In the genomic region with DNA sequence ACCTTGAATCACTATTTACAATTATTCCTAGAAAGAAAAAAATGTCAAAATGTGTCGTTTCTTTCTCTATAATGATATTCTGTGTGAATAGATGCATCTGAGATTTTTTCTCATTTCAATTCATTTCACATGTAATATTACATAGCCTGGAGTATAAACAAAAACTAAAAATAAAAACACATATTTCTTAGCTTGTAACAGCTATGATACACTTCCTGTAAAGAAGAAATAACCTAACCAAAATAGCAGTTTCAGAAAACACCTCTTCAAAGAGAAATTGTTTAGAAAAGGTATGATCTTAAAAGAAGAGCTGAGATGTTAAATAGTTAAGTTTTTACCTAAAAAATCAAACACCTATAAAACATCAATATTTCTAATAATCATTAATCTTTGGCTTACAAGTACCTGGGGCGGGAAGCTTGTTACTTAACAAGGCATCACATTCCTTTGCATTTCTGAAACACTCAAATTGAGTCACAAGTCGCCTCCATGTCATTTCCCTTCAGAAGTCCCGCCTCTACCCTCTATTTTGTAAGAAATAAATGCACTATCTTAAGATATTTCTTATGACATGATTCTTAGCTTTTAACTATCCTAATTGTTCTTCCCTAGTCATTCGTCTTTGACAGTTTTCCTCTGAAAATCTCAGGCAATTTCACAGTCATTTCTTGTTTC, we compare ENCODE assay signal across 24 cellular contexts.
DNase-seq lines count a peak whose midpoint lies in the region; ATAC-seq and TF ChIP-seq lines count a peak whose summit lies in the region.
"Had no signal": no experiment of that assay in that cellular context is flagged by ENCODE, and none has a peak within 500 bp of the region (broad histone marks: within the 10 kb centered on the region; RNA-seq: fewer than 3 reads in every experiment).

No MANE protein-coding gene starts in this region.

- H3K9me2 ChIP-seq in GM23248 (ENCODE audit: insufficient read depth): no peaks in the 10 kb centered on the region

- H4K20me1 ChIP-seq in GM23248 (ENCODE audit: insufficient read depth): no peaks in the 10 kb centered on the region
- H4K20me1 ChIP-seq in OCI-LY3 (ENCODE audit: insufficient read depth, low read length): no peaks in the 10 kb centered on the region
- H4K20me1 ChIP-seq: BLaER1 treated with 17β-estradiol and CSF1 and Interleukin-3, amounts not matched to agents 10 nM and 100 nM had no signal

- H3K4me1 ChIP-seq in GM23248 (ENCODE audit: insufficient read depth) (no peaks in the 10 kb centered on the region), OCI-LY3 (ENCODE audit: low read length) (peaks cover 5% of the 10 kb centered on the region; the same call in 1 of the 2 replicates), neuron (ENCODE audit: insufficient read depth, low read length) (no peaks in the 10 kb centered on the region)
- H3K4me1 ChIP-seq: Peyer's patch had no signal

- no peaks in the 10 kb centered on the region for H3K9me3 ChIP-seq in GM23248 (ENCODE audit: low read depth)
- no peaks in the 10 kb centered on the region for H3K9me3 ChIP-seq in OCI-LY3 (ENCODE audit: insufficient read depth, low read length)
- peaks cover 3% of the 10 kb centered on the region for H3K9me3 ChIP-seq in neuron (ENCODE audit: low read length)
- H3K9me3 ChIP-seq: BLaER1 treated with 17β-estradiol and CSF1 and Interleukin-3, amounts not matched to agents 10 nM and 100 nM; MG63; Peyer's patch had no signal

- WGBS in GM23248 (ENCODE audit: low coverage in 1 of 2, low lambda C conversion rate in 2 of 2, missing lambda C conversion rate in 2 of 2), 2 experiments: 83 to 84% methylated on average over 5 of the region's 5 CpGs

- DNase-seq in GM23248 (no peak), SHP77 (lab: John Stamatoyannopoulos, UW) (no peak), Kasumi-1 (lab: John Stamatoyannopoulos, UW) (no peak)
- no peak for DNase-seq in stimulated activated CD4-positive, alpha-beta T cell treated with anti-CD3 and anti-CD28 coated beads, Interleukin-15, amount 100 ng/mL, for 24 hours
- DNase-seq: AML-193; CD4-positive, alpha-beta T cell; KBM-7; MG63; NCI-H1048; NCI-H1417; NCI-H1694 treated with DMSO at 0.1 percent for 48 hours; NCI-H2081; NCI-H2171; NCI-H226; NCI-H510A; NCI-H69; OCI-M1; Peyer's patch; SIG-M5 had no signal

- H3F3A ChIP-seq in GM23248 (ENCODE audit: insufficient read depth): no peaks in the 10 kb centered on the region

- TF ChIP-seq CTCF in OCI-LY3 (IDR thresholded peaks at IDR 0.05; ENCODE audit: low read depth, low read length): no peak

- no peak overlapping the region for H3K27ac ChIP-seq in GM23248
- H3K27ac ChIP-seq in OCI-LY3 (ENCODE audit: low read length): no peak overlapping the region
- H3K27ac ChIP-seq: BLaER1 treated with 17β-estradiol and CSF1 and Interleukin-3, amounts not matched to agents 10 nM and 100 nM; Peyer's patch; SK-N-MC had no signal

- peak overlapping the region; percentile 37; the same call in 1 of the 2 replicates for H2AFZ ChIP-seq in GM23248
- peak overlapping the region; percentile 43; the same call in 1 of the 2 replicates for H2AFZ ChIP-seq in OCI-LY3 (ENCODE audit: low read depth, low read length)
- H2AFZ ChIP-seq in neuron (ENCODE audit: low read depth, low read length): peak overlapping the region; percentile 16

- in situ Hi-C loops in GM23248 (cut with MboI): no loop called here

- H3K79me2 ChIP-seq in GM23248 (ENCODE audit: insufficient read depth): no peaks in the 10 kb centered on the region
- H3K79me2 ChIP-seq in OCI-LY3 (ENCODE audit: low read length): no peaks in the 10 kb centered on the region

- H3K9ac ChIP-seq in GM23248 (no peak overlapping the region), OCI-LY3 (ENCODE audit: low read length) (no peak overlapping the region)
- H3K9ac ChIP-seq: BLaER1 treated with 17β-estradiol and CSF1 and Interleukin-3, amounts not matched to agents 10 nM and 100 nM had no signal

- H3K4me3 ChIP-seq in GM23248 (no peak overlapping the region), OCI-LY3 (ENCODE audit: low read length) (no peak overlapping the region), neuron (ENCODE audit: low read length) (no peak overlapping the region)
- H3K4me3 ChIP-seq: BLaER1 treated with 17β-estradiol and CSF1 and Interleukin-3, amounts not matched to agents 10 nM and 100 nM; MG63; Peyer's patch; SK-N-MC had no signal

- H3K36me3 ChIP-seq in GM23248 (ENCODE audit: low read depth) (no peaks in the 10 kb centered on the region), OCI-LY3 (replicated peaks; ENCODE audit: low read depth, low read length) (no peaks in the 10 kb centered on the region), neuron (ENCODE audit: insufficient read depth, low read length) (no peaks in the 10 kb centered on the region)
- H3K36me3 ChIP-seq: BLaER1 treated with 17β-estradiol and CSF1 and Interleukin-3, amounts not matched to agents 10 nM and 100 nM; MG63; Peyer's patch had no signal

- no peak overlapping the region for H3K4me2 ChIP-seq in GM23248 (ENCODE audit: unreplicated experiment)
- no peak overlapping the region for H3K4me2 ChIP-seq in OCI-LY3 (ENCODE audit: low read length)
- H3K4me2 ChIP-seq: BLaER1 treated with 17β-estradiol and CSF1 and Interleukin-3, amounts not matched to agents 10 nM and 100 nM had no signal

- no peaks in the 10 kb centered on the region for H3K27me3 ChIP-seq in GM23248 (replicated peaks; ENCODE audit: insufficient read depth)
- no peaks in the 10 kb centered on the region for H3K27me3 ChIP-seq in OCI-LY3 (ENCODE audit: low read depth, low read length)
- no peaks in the 10 kb centered on the region for H3K27me3 ChIP-seq in neuron (ENCODE audit: insufficient read depth, low read length)
- H3K27me3 ChIP-seq: BLaER1 treated with 17β-estradiol and CSF1 and Interleukin-3, amounts not matched to agents 10 nM and 100 nM; MG63; Peyer's patch had no signal

- no peak for ATAC-seq in HG02981 (IDR thresholded peaks at IDR 0.05; ENCODE audit: unreplicated experiment)
